15 cellular contexts compared by ENCODE assay signal in genomic region chr7:45161138-45161537, GRCh38. TPM values are rescaled to one million over a fixed set of nuclear protein-coding genes. Genes with fewer than 3 reads are reported as not detected.
DNase-seq lines count a peak whose midpoint lies in the region; ATAC-seq, FAIRE-seq and TF ChIP-seq lines count a peak whose summit lies in the region.
"Had no signal": no experiment of that assay in that cellular context is flagged by ENCODE, and none has a peak within 500 bp of the region (broad histone marks: within the 10 kb centered on the region; RNA-seq: fewer than 3 reads in every experiment).

No MANE protein-coding gene starts in this region.

- no peak overlapping the region for H3K4me3 ChIP-seq in right cardiac atrium (ENCODE audit: low read length)
- no peak overlapping the region for H3K4me3 ChIP-seq in neutrophil (ENCODE audit: low read depth in 1 of 2, low read length in 1 of 2)
- H3K4me3 ChIP-seq: K562 had no signal

- peaks cover 3% of the 10 kb centered on the region for H3K4me1 Mint-ChIP-seq in activated naive CD8-positive, alpha-beta T cell treated with anti-CD3 and anti-CD28 coated beads, Interleukin-2, amount 50 U/mL, for 24 hours

- TF ChIP-seq POLR2A in GM12891 (IDR thresholded peaks at IDR 0.05; ENCODE audit: low read depth, low read length): no peak

- no peak overlapping the region for H3K4me3 Mint-ChIP-seq in activated naive CD8-positive, alpha-beta T cell treated with anti-CD3 and anti-CD28 coated beads, Interleukin-2, amount 50 U/mL, for 24 hours

- DNase-seq in right cardiac atrium: peak in 1 of 3 donors; percentile 29
- DNase-seq in cardiac septum (ENCODE audit: low spot score): no peak
- DNase-seq in activated naive CD8-positive, alpha-beta T cell treated with anti-CD3 and anti-CD28 coated beads, Interleukin-2, amount 50 U/mL, for 24 hours: no peak
- DNase-seq in NK-92 (lab: John Stamatoyannopoulos, UW; ENCODE audit: unreplicated experiment): no peak
- DNase-seq in GM12891 (ENCODE audit: insufficient read length, low spot score): no peak
- no peak for DNase-seq in GM19238 (ENCODE audit: insufficient read length, low spot score)
- DNase-seq: NCI-H1436, NCI-H2081, NCI-H526 had no signal

- peaks cover 7% of the 10 kb centered on the region for H3K9me3 Mint-ChIP-seq in activated naive CD8-positive, alpha-beta T cell treated with anti-CD3 and anti-CD28 coated beads, Interleukin-2, amount 50 U/mL, for 24 hours

- no peak for ATAC-seq in right cardiac atrium
- no peak for ATAC-seq in activated naive CD8-positive, alpha-beta T cell treated with anti-CD3 and anti-CD28 coated beads, Interleukin-2, amount 50 U/mL, for 24 hours
- ATAC-seq: K562 had no signal

- intact Hi-C loops in right cardiac atrium (cut with DNase I): no loop called here
- intact Hi-C loops in cardiac septum (cut with DNase I): no loop called here

- H3K9me3 ChIP-seq in right cardiac atrium (ENCODE audit: control insufficient read depth, low read length) (no peaks in the 10 kb centered on the region), neutrophil (no peaks in the 10 kb centered on the region)

- no peaks in the 10 kb centered on the region for H3K36me3 ChIP-seq in neutrophil

- 70% methylated on average over 4 of the region's 4 CpGs for WGBS in right cardiac atrium

- H3K27me3 ChIP-seq in right cardiac atrium (ENCODE audit: control insufficient read depth, insufficient read depth) (no peaks in the 10 kb centered on the region), neutrophil (peaks cover 38% of the 10 kb centered on the region)

- H3K27me3 Mint-ChIP-seq in activated naive CD8-positive, alpha-beta T cell treated with anti-CD3 and anti-CD28 coated beads, Interleukin-2, amount 50 U/mL, for 24 hours: peaks cover 20% of the 10 kb centered on the region

- no peaks in the 10 kb centered on the region for H3K36me3 Mint-ChIP-seq in activated naive CD8-positive, alpha-beta T cell treated with anti-CD3 and anti-CD28 coated beads, Interleukin-2, amount 50 U/mL, for 24 hours (ENCODE audit: low read depth)

- H3K4me1 ChIP-seq in right cardiac atrium (ENCODE audit: control insufficient read depth, insufficient read depth, low read length): no peaks in the 10 kb centered on the region
- H3K4me1 ChIP-seq in neutrophil (ENCODE audit: control insufficient read depth in 1 of 2, insufficient read depth in 1 of 2, low read depth in 1 of 2, low read length in 1 of 2): peaks cover 4 to 16% of the 10 kb centered on the region in 2 experiments

- no peak for FAIRE-seq in GM12891 (lab: Jason Lieb, UNC)
- FAIRE-seq: H1, K562 had no signal

- H3K27ac ChIP-seq in right cardiac atrium (ENCODE audit: low read length): peak overlapping the region; percentile 57
- H3K27ac ChIP-seq in neutrophil: peak overlapping the region; percentile 49
- H3K27ac ChIP-seq: RWPE1 had no signal

- peak overlapping the region; percentile 41 for H3K27ac Mint-ChIP-seq in activated naive CD8-positive, alpha-beta T cell treated with anti-CD3 and anti-CD28 coated beads, Interleukin-2, amount 50 U/mL, for 24 hours

- no peak for TF ChIP-seq CTCF in neutrophil (IDR thresholded peaks at IDR 0.05)

TF ChIP-seq in GM12891, 5 proteins besides CTCF, POLR2A, EP300 and RAD21:
- no peak for TF ChIP-seq TAF1 (IDR thresholded peaks at IDR 0.05; ENCODE audit: low read depth, low read length)
- no peak for TF ChIP-seq POLR2AphosphoS5 (IDR thresholded peaks at IDR 0.05; ENCODE audit: low read depth, low read length)
- TF ChIP-seq PAX5 (IDR thresholded peaks at IDR 0.05; ENCODE audit: insufficient read depth, low read length, severe bottlenecking): no peak
- TF ChIP-seq POU2F2 (IDR thresholded peaks at IDR 0.05; ENCODE audit: low read depth, low read length): no peak

RNA-seq across cellular contexts. Expression of gene RAMP3, which starts 3.5 kb away (rescaled TPM):
- total RNA-seq in right cardiac atrium: 10 to 100 TPM; 22.2 to 45.5 (median 32.4) TPM
- 58.4 TPM for polyA plus RNA-seq in right cardiac atrium
- 52.5 TPM for total RNA-seq in cardiac septum
- polyA plus RNA-seq in GM12891 (2012; ENCODE audit: low read depth, missing spikeins): not detected
- total RNA-seq: K562 had no signal
- polyA plus RNA-seq: AG04450, BJ, K562 had no signal

RNA-seq across cellular contexts. Expression of gene TBRG4, which starts 49.6 kb away (rescaled TPM):
- total RNA-seq in right cardiac atrium (10 to 100 TPM; 49.5 to 68.1 (median 55.3) TPM), cardiac septum (61.4 TPM)
- polyA plus RNA-seq in right cardiac atrium: 46.2 TPM
- polyA plus RNA-seq in GM12891 (2012; ENCODE audit: low read depth, missing spikeins): 58.5 TPM
